Comparison of ENCODE assay signal across 8 cellular contexts in genomic region chr9:107637421-107638420, GRCh38.
DNase-seq lines count a peak whose midpoint lies in the region; ATAC-seq and TF ChIP-seq lines count a peak whose summit lies in the region.

No MANE protein-coding gene starts in this region.

- H3K9me3 ChIP-seq in vagina: no peaks in the 10 kb centered on the region
- no peaks in the 10 kb centered on the region for H3K9me3 ChIP-seq in CD4-positive, alpha-beta T cell (ENCODE audit: control insufficient read depth, low read length)

- no peaks in the 10 kb centered on the region for H3K36me3 Mint-ChIP-seq in activated T-helper 17 cell treated with anti-CD3 and anti-CD28 coated beads, Interleukin-2, amount 50 U/mL, for 72 hours (ENCODE audit: low read depth)
- peaks cover 0 to 2% (median 0%) of the 10 kb centered on the region in 3 donors for H3K36me3 Mint-ChIP-seq in naive thymus-derived CD8-positive, alpha-beta T cell
- H3K36me3 Mint-ChIP-seq in CD4-positive, alpha-beta T cell (ENCODE audit: low read depth): no peaks in the 10 kb centered on the region

- H3K27me3 Mint-ChIP-seq in activated T-helper 17 cell treated with anti-CD3 and anti-CD28 coated beads, Interleukin-2, amount 50 U/mL, for 72 hours: peaks cover 38% of the 10 kb centered on the region
- H3K27me3 Mint-ChIP-seq in naive thymus-derived CD8-positive, alpha-beta T cell: peaks cover 27 to 79% (median 53%) of the 10 kb centered on the region in 5 donors
- peaks cover 62% of the 10 kb centered on the region for H3K27me3 Mint-ChIP-seq in CD4-positive, alpha-beta T cell

- TF ChIP-seq CTCF in vagina (IDR thresholded peaks at IDR 0.05): peak in 1 of 3 experiments; percentile 6
- no peak for TF ChIP-seq CTCF in CD4-positive, alpha-beta T cell (IDR thresholded peaks at IDR 0.05)

- no peak for ATAC-seq in activated T-helper 17 cell treated with anti-CD3 and anti-CD28 coated beads, Interleukin-2, amount 50 U/mL, for 72 hours (replicated peaks)
- no peak for ATAC-seq in naive thymus-derived CD8-positive, alpha-beta T cell
- ATAC-seq in CD4-positive, alpha-beta T cell (ENCODE audit: poor library complexity): no peak

- H3K4me1 Mint-ChIP-seq in activated T-helper 17 cell treated with anti-CD3 and anti-CD28 coated beads, Interleukin-2, amount 50 U/mL, for 72 hours: peaks cover 8% of the 10 kb centered on the region
- H3K4me1 Mint-ChIP-seq in naive thymus-derived CD8-positive, alpha-beta T cell: peaks cover 8 to 30% (median 11%) of the 10 kb centered on the region in 4 donors
- peaks cover 9% of the 10 kb centered on the region for H3K4me1 Mint-ChIP-seq in CD4-positive, alpha-beta T cell (ENCODE audit: low read depth)

- no peaks in the 10 kb centered on the region for H3K27me3 ChIP-seq in vagina
- peaks cover 17% of the 10 kb centered on the region for H3K27me3 ChIP-seq in CD4-positive, alpha-beta T cell (ENCODE audit: control insufficient read depth, insufficient read depth, low read length)

- POLR2A ChIA-PET in naive thymus-derived CD8-positive, alpha-beta T cell (lab: Charles Lee): no interaction called here
- POLR2A ChIA-PET in CD4-positive, alpha-beta T cell (lab: Charles Lee): no interaction called here

- H3K4me3 ChIP-seq in vagina: peak overlapping the region; percentile 40 to 41

- no peaks in the 10 kb centered on the region for H3K36me3 ChIP-seq in vagina

- no peaks in the 10 kb centered on the region for H3K9me3 Mint-ChIP-seq in activated T-helper 17 cell treated with anti-CD3 and anti-CD28 coated beads, Interleukin-2, amount 50 U/mL, for 72 hours
- H3K9me3 Mint-ChIP-seq in naive thymus-derived CD8-positive, alpha-beta T cell: peaks cover 0 to 5% (median 0%) of the 10 kb centered on the region in 9 donors
- H3K9me3 Mint-ChIP-seq in CD4-positive, alpha-beta T cell: peaks cover 3% of the 10 kb centered on the region

- CTCF ChIA-PET in CD4-positive, alpha-beta T cell (lab: Charles Lee): no interaction called here

- peak overlapping the region; percentile 96 for H3K27ac ChIP-seq in vagina
- H3K27ac ChIP-seq in CD4-positive, alpha-beta T cell (ENCODE audit: low read depth, low read length): no peak overlapping the region

- peak in 1 of 2 donors; percentile 97 for TF ChIP-seq POLR2A in vagina (IDR thresholded peaks at IDR 0.05)

- intact Hi-C loops in vagina (cut with DNase I): loop anchor here (1.0 to 5.0 kb wide), 2 partner anchors 100 to 148 kb away; partner anchors contain the start of gene KLF4
- intact Hi-C loops in CD4-positive, alpha-beta T cell (cut with DNase I, micrococcal nuclease): no loop called here

- H3K27ac Mint-ChIP-seq in activated T-helper 17 cell treated with anti-CD3 and anti-CD28 coated beads, Interleukin-2, amount 50 U/mL, for 72 hours: no peak overlapping the region
- no peak overlapping the region for H3K27ac Mint-ChIP-seq in naive thymus-derived CD8-positive, alpha-beta T cell
- H3K27ac Mint-ChIP-seq in CD4-positive, alpha-beta T cell: no peak overlapping the region

- DNase-seq in D341Med (ENCODE audit: low spot score) (peak; percentile 54), HT-29 (ENCODE audit: low spot score) (peak; percentile 13), germinal center (ENCODE audit: low spot score) (peak; percentile 8), vagina (ENCODE audit: extremely low spot score in 2 of 2) (peak in 1 of 2 donors; percentile 97)
- DNase-seq in naive thymus-derived CD8-positive, alpha-beta T cell: no peak
- no peak for DNase-seq in CD4-positive, alpha-beta T cell
- no peak for DNase-seq in stimulated activated CD4-positive, alpha-beta T cell treated with anti-CD3 and anti-CD28 coated beads, Interleukin-15, amount 100 ng/mL, for 24 hours

- peaks cover 17% of the 10 kb centered on the region for H3K4me1 ChIP-seq in vagina

- H3K4me3 Mint-ChIP-seq in activated T-helper 17 cell treated with anti-CD3 and anti-CD28 coated beads, Interleukin-2, amount 50 U/mL, for 72 hours: peak overlapping the region; percentile 14
- peak overlapping the region in 6 of 10 donors; percentile 9 to 73 (median 46) for H3K4me3 Mint-ChIP-seq in naive thymus-derived CD8-positive, alpha-beta T cell
- no peak overlapping the region for H3K4me3 Mint-ChIP-seq in CD4-positive, alpha-beta T cell

Comparison
In these comparisons a context has a peak if more than half of its experiments do, and no peak if none do; other contexts are left out.
1. DNase-seq: peak in D341Med (single experiment), HT-29 (single experiment) and germinal center (single experiment); none in naive thymus-derived CD8-positive, alpha-beta T cell (0 of 10), CD4-positive, alpha-beta T cell (0 of 10) and stimulated activated CD4-positive, alpha-beta T cell treated with anti-CD3 and anti-CD28 coated beads, Interleukin-15, amount 100 ng/mL, for 24 hours (single experiment).